In the genomic region with DNA sequence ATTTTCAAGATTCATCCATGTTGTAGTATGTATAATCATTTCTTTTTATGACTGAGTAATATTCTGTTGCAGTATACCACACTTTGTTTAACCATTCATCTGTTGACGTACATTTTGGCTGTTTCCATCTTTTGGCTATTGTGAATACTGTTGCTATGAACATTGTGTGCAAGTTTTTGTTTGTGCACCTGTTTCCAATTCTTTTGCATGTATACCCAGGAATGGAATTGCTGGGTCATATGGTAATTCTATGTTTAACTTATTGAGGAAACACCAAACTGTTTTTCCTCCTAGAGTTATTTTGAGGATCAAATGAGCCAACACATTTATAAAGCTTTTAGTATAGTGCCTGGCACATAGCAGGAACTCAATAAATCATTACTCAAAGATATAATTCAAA, we compare ENCODE assay signal across 24 cellular contexts. TPM values are rescaled to one million over a fixed set of nuclear protein-coding genes. Genes with fewer than 3 reads are reported as not detected.
DNase-seq lines count a peak whose midpoint lies in the region; ATAC-seq, FAIRE-seq and TF ChIP-seq lines count a peak whose summit lies in the region.
"Had no signal": no experiment of that assay in that cellular context is flagged by ENCODE, and none has a peak within 500 bp of the region (broad histone marks: within the 10 kb centered on the region; RNA-seq: fewer than 3 reads in every experiment).

No MANE protein-coding gene starts in this region.

- TF ChIP-seq POLR2A in H54 (IDR thresholded peaks at IDR 0.05; ENCODE audit: low read depth, low read length), result no peak

- no peaks in the 10 kb centered on the region for H3K4me1 Mint-ChIP-seq in activated CD4-positive, alpha-beta T cell treated with anti-CD3 and anti-CD28 coated beads, Interleukin-2, amount 10 ng/mL, durations not matched to agents 24 days and 14 days
- H3K4me1 Mint-ChIP-seq: CD14-positive monocyte; CD4-positive, alpha-beta memory T cell; CD4-positive, CD25-positive, alpha-beta regulatory T cell; CD8-positive, alpha-beta memory T cell had no signal

- no peak for FAIRE-seq in H54 (lab: Jason Lieb, UNC)
- FAIRE-seq: A204.1, GM12878, GM12892, GM18507 had no signal

- H3K36me3 Mint-ChIP-seq in activated CD4-positive, alpha-beta T cell treated with anti-CD3 and anti-CD28 coated beads, Interleukin-2, amount 10 ng/mL, durations not matched to agents 24 days and 14 days (ENCODE audit: low read depth), result no peaks in the 10 kb centered on the region
- H3K36me3 Mint-ChIP-seq: CD14-positive monocyte; CD4-positive, alpha-beta memory T cell; CD4-positive, CD25-positive, alpha-beta regulatory T cell; CD8-positive, alpha-beta memory T cell had no signal

- H3K27ac Mint-ChIP-seq in activated CD4-positive, alpha-beta T cell treated with anti-CD3 and anti-CD28 coated beads, Interleukin-2, amount 10 ng/mL, durations not matched to agents 24 days and 14 days, result no peak overlapping the region
- H3K27ac Mint-ChIP-seq: CD14-positive monocyte; CD4-positive, alpha-beta memory T cell; CD4-positive, CD25-positive, alpha-beta regulatory T cell; CD8-positive, alpha-beta memory T cell had no signal

- ATAC-seq in GM19395 (IDR thresholded peaks at IDR 0.05; ENCODE audit: unreplicated experiment), result no peak
- ATAC-seq: GM12878 had no signal

- intact Hi-C loops in activated CD4-positive, alpha-beta T cell treated with anti-CD3 and anti-CD28 coated beads, Interleukin-2, amount 10 ng/mL, durations not matched to agents 24 days and 14 days (cut with micrococcal nuclease), result no loop called here

- H3K27me3 Mint-ChIP-seq in activated CD4-positive, alpha-beta T cell treated with anti-CD3 and anti-CD28 coated beads, Interleukin-2, amount 10 ng/mL, durations not matched to agents 24 days and 14 days, result peaks cover 22% of the 10 kb centered on the region

- no peak overlapping the region for H3K4me3 Mint-ChIP-seq in activated CD4-positive, alpha-beta T cell treated with anti-CD3 and anti-CD28 coated beads, Interleukin-2, amount 10 ng/mL, durations not matched to agents 24 days and 14 days
- H3K4me3 Mint-ChIP-seq: CD14-positive monocyte; CD4-positive, alpha-beta memory T cell; CD4-positive, CD25-positive, alpha-beta regulatory T cell; CD8-positive, alpha-beta memory T cell had no signal

- H3K9me3 Mint-ChIP-seq in activated CD4-positive, alpha-beta T cell treated with anti-CD3 and anti-CD28 coated beads, Interleukin-2, amount 10 ng/mL, durations not matched to agents 24 days and 14 days, result peaks cover 3% of the 10 kb centered on the region
- H3K9me3 Mint-ChIP-seq: CD8-positive, alpha-beta memory T cell had no signal

- peak; percentile 44 for DNase-seq in NCI-H774 (lab: John Stamatoyannopoulos, UW)
- peak; percentile 12 for DNase-seq in myocyte (ENCODE audit: low read depth)
- DNase-seq in activated CD4-positive, alpha-beta T cell treated with anti-CD3 and anti-CD28 coated beads, Interleukin-2, amount 10 ng/mL, durations not matched to agents 24 days and 14 days, result no peak
- DNase-seq in H54 (ENCODE audit: insufficient read length, low spot score), result no peak
- DNase-seq: 8988T; ACHN; C1 segment of cervical spinal cord; CD4-positive, alpha-beta memory T cell; CD4-positive, CD25-positive, alpha-beta regulatory T cell; CD8-positive, alpha-beta memory T cell; COR-L47; DMS 273 treated with DMSO at 0.1 percent for 48 hours; DMS153; DMS53; DMS79; DND-41; EL; GDM1 had no signal

RNA-seq across cellular contexts. Expression of a gene that starts 49.2 kb away (rescaled TPM):
- total RNA-seq in myocyte, result 39.8 and 46.0 TPM in 2 replicates
- 16.7 TPM for polyA plus RNA-seq in myocyte (2012)
- total RNA-seq in activated CD4-positive, alpha-beta T cell treated with anti-CD3 and anti-CD28 coated beads, Interleukin-2, amount 10 ng/mL, durations not matched to agents 24 days and 14 days, result 23.9 and 28.7 TPM in 2 replicates

Comparison
In these comparisons a context has a peak if more than half of its experiments do, and no peak if none do; other contexts are left out.
1. DNase-seq: peak in NCI-H774 (single experiment) and myocyte (single experiment); none in activated CD4-positive, alpha-beta T cell treated with anti-CD3 and anti-CD28 coated beads, Interleukin-2, amount 10 ng/mL, durations not matched to agents 24 days and 14 days (single experiment) and H54 (single experiment).